ENCODE assay signal across 15 cellular contexts in the genomic region with DNA sequence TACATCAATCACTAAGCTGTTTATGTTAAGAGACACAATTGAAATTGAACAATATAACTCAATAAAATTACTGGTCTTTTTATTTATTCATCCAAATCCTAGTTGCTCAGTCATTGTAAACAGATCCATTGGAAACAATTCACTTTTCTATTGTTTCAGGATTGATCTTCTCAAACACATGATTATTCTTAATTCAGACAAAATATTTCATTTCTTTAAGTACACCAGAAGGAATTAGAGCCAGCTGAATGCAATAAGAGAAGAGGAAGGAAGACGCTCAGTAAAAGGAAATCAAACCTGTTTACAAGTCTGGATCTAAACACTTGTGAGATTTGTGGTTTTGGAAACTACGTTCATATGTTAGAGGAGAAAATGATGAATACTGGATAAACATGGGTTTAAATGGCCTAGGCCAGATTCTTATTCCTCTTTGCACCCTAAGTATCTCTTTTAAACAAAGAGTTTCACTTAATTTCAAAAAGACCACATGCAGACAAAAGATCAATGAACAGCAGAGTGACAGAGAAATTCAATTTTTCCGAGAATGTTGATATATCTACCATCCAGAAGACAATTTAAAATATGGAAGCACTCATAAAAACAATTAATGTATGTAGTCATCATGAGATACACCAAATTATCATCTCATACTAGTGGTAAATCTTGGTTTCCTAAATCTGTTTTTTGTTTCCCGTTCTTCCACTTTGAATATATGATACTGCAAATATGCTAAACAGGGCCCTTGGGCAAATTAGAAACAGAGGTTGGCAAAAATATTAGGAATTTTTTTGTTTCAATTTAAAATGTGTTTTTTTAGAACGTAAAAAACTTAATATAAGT.
A peak's percentile ranks its signal among the peaks of the same experiment; 100 is the strongest.
DNase-seq lines count a peak whose midpoint lies in the region; ATAC-seq and TF ChIP-seq lines count a peak whose summit lies in the region.
"Had no signal": no experiment of that assay in that cellular context is flagged by ENCODE, and none has a peak within 500 bp of the region (broad histone marks: within the 10 kb centered on the region; RNA-seq: fewer than 3 reads in every experiment).

No MANE protein-coding gene starts in this region.

- no peaks in the 10 kb centered on the region for H3K79me2 ChIP-seq in GM23248 (ENCODE audit: insufficient read depth)

- H3F3A ChIP-seq in GM23248 (ENCODE audit: insufficient read depth): peaks cover 63% of the 10 kb centered on the region

- no peak for ATAC-seq in HG03108 (IDR thresholded peaks at IDR 0.05; ENCODE audit: unreplicated experiment)
- ATAC-seq: stimulated activated memory B cell treated with anti-CD40 and anti-IgM and Interleukin-4, amounts not matched to agents 10 μg/mL and 1 μg/mL and 100 μg/mL, for 72 hours had no signal

- H3K36me3 ChIP-seq in GM23248 (ENCODE audit: low read depth) (no peaks in the 10 kb centered on the region), adrenal gland (replicated peaks in 1 of 2) (no peaks in the 10 kb centered on the region), spleen (no peaks in the 10 kb centered on the region)

- H2AFZ ChIP-seq in GM23248: peak overlapping the region; percentile 59

- DNase-seq in GM23248: no peak
- no peak for DNase-seq in adrenal gland
- DNase-seq in fibroblast of villous mesenchyme (ENCODE audit: low read depth): peak; percentile 68
- no peak for DNase-seq in spleen
- DNase-seq in COLO668 (lab: John Stamatoyannopoulos, UW; ENCODE audit: unreplicated experiment): no peak
- no peak for DNase-seq in NCI-H1694 (lab: John Stamatoyannopoulos, UW)
- no peak for DNase-seq in activated T-cell treated with anti-CD3 and anti-CD28 coated beads for 4 hours
- DNase-seq: activated CD4-positive, alpha-beta T cell treated with anti-CD3 and anti-CD28 coated beads for 48 hours; activated naive CD4-positive, alpha-beta T cell treated with anti-CD3 and anti-CD28 coated beads, Interleukin-2, amount 50 U/mL, for 16 hours; activated T-cell treated with anti-CD3 and anti-CD28 coated beads, Interleukin-2, amount 50 U/mL, for 1 hour; DMS53; effector CD8-positive, alpha-beta T cell; NCI-H1694 treated with DMSO at 0.1 percent for 48 hours had no signal

- H3K4me3 ChIP-seq in GM23248 (peak overlapping the region; percentile 2; the same call in 1 of the 2 replicates), adrenal gland (no peak overlapping the region), fibroblast of villous mesenchyme (ENCODE audit: low read depth, low read length) (no peak overlapping the region), spleen (no peak overlapping the region)

- intact Hi-C loops in adrenal gland (cut with DNase I): loop anchor here in 1 of 2 donors (10.0 kb wide), 1 partner anchor 703 kb away; a partner anchor contains a TSS
- intact Hi-C loops in spleen (cut with DNase I; ENCODE audit: low total_unique reads): no loop called here

- no peaks in the 10 kb centered on the region for H4K20me1 ChIP-seq in GM23248 (ENCODE audit: insufficient read depth)

- H3K27ac ChIP-seq in GM23248 (peak overlapping the region; percentile 63), adrenal gland (peak overlapping the region in 4 of 5 donors; percentile 58 to 89 (median 80)), spleen (peak overlapping the region in 7 of 8 donors; percentile 64 to 89 (median 80))

- peaks cover 58% of the 10 kb centered on the region for H3K4me1 ChIP-seq in GM23248 (ENCODE audit: insufficient read depth)
- peaks cover 17 to 41% of the 10 kb centered on the region in 2 donors for H3K4me1 ChIP-seq in adrenal gland (replicated peaks in 1 of 2)
- H3K4me1 ChIP-seq in spleen: peaks cover 0 to 25% (median 5%) of the 10 kb centered on the region in 6 donors

- H3K27me3 ChIP-seq in GM23248 (replicated peaks; ENCODE audit: insufficient read depth): no peaks in the 10 kb centered on the region
- H3K27me3 ChIP-seq in adrenal gland: no peaks in the 10 kb centered on the region
- no peaks in the 10 kb centered on the region for H3K27me3 ChIP-seq in spleen (replicated peaks in 1 of 7)

- peak overlapping the region; percentile 0; the same call in 1 of the 2 replicates for H3K9ac ChIP-seq in GM23248

- TF ChIP-seq POLR2A in adrenal gland (IDR thresholded peaks at IDR 0.05): no peak
- TF ChIP-seq POLR2A in spleen (IDR thresholded peaks at IDR 0.05): no peak

- TF ChIP-seq CTCF in adrenal gland (IDR thresholded peaks at IDR 0.05) (no peak), fibroblast of villous mesenchyme (IDR thresholded peaks at IDR 0.05; ENCODE audit: insufficient read depth, low read depth, low read length) (no peak), spleen (IDR thresholded peaks at IDR 0.05 in 8 of 11, conservative IDR thresholded peaks at IDR 0.05 in 3 of 11) (no peak)

- 0 out of 2 replicates have a peak, but pooled peaks cover 5% of the 10 kb centered on the region for H3K9me2 ChIP-seq in GM23248 (ENCODE audit: insufficient read depth)

- peak overlapping the region; percentile 54 for H3K4me2 ChIP-seq in GM23248 (ENCODE audit: unreplicated experiment)

- in situ Hi-C loops in GM23248 (cut with MboI): no loop called here

- 21 to 26% methylated on average over 5 of the region's 5 CpGs for WGBS in GM23248 (ENCODE audit: low coverage in 1 of 2, low lambda C conversion rate in 2 of 2, missing lambda C conversion rate in 2 of 2), 2 experiments
- 74 to 82% (median 76%) methylated on average over 5 of the region's 5 CpGs for WGBS in adrenal gland, 4 donors
- 51 to 60% (median 56%) methylated on average over 5 of the region's 5 CpGs for WGBS in spleen, 5 donors

- H3K9me3 ChIP-seq in GM23248 (ENCODE audit: low read depth): no peaks in the 10 kb centered on the region
- no peaks in the 10 kb centered on the region for H3K9me3 ChIP-seq in adrenal gland (replicated peaks in 1 of 3)
- no peaks in the 10 kb centered on the region for H3K9me3 ChIP-seq in spleen
